33 cellular contexts compared by ENCODE assay signal in the genomic region with DNA sequence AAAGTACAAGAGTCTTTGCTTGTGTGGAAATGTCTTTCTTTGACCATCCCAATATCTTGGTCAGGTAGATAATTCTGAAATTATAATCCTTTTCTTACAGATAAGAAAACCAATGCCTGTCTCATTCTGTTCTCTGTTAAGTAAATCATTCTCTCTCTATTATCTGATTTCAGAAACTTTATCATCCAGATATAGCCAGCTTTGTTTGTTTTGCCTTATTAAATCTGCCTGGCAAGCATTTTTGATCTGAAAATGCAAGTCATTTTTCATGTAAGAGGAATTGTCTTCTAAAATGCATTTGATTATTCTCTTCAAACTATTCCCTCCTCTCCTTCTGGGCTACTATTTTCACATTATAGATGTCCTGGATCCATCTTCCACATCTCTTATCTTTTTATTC.
"Had no signal": no experiment of that assay in that cellular context is flagged by ENCODE, and none has a peak within 500 bp of the region (broad histone marks: within the 10 kb centered on the region; RNA-seq: fewer than 3 reads in every experiment).

No MANE protein-coding gene starts in this region.

- H3K9me3 ChIP-seq: body of pancreas, breast epithelium had no signal

- H3K27ac ChIP-seq: body of pancreas, brain microvascular endothelial cell, breast epithelium, WERI-Rb-1 had no signal

- H3K36me3 ChIP-seq: brain microvascular endothelial cell, breast epithelium, WERI-Rb-1 had no signal

- ATAC-seq: activated CD4-positive, alpha-beta T cell treated with anti-CD3 and anti-CD28 coated beads for 36 hours; activated CD4-positive, CD25-positive, alpha-beta regulatory T cell treated with anti-CD3 and anti-CD28 coated beads, Interleukin-2, amount 50 U/mL, for 24 hours; activated CD8-positive, alpha-beta memory T cell treated with anti-CD3 and anti-CD28 coated beads, Interleukin-2, amount 10 ng/mL, durations not matched to agents 7 days and 5 days; activated CD8-positive, alpha-beta T cell treated with anti-CD3 and anti-CD28 coated beads, Interleukin-2, amount 10 ng/mL, durations not matched to agents 7 days and 5 days; activated naive CD8-positive, alpha-beta T cell treated with anti-CD3 and anti-CD28 coated beads, Interleukin-2, amount 50 U/mL, for 24 hours; body of pancreas; WTC11 had no signal

- FAIRE-seq: astrocyte, colon, TTC549 had no signal

- H3K27me3 ChIP-seq: body of pancreas, brain microvascular endothelial cell, breast epithelium had no signal

- DNase-seq: activated CD4-positive, alpha-beta memory T cell treated with anti-CD3 and anti-CD28 coated beads, Interleukin-2, amount 10 ng/mL, durations not matched to agents 7 days and 5 days; activated CD4-positive, alpha-beta T cell treated with anti-CD3 and anti-CD28 coated beads for 1 hour; activated CD4-positive, alpha-beta T cell treated with anti-CD3 and anti-CD28 coated beads for 36 hours; activated CD4-positive, alpha-beta T cell treated with anti-CD3 and anti-CD28 coated beads for 48 hours; activated CD4-positive, alpha-beta T cell treated with anti-CD3 and anti-CD28 coated beads, Interleukin-2, amount 10 ng/mL, durations not matched to agents 7 days and 5 days; activated CD4-positive, alpha-beta T cell treated with anti-CD3 and anti-CD28 coated beads, Interleukin-2, amount 50 U/mL, for 48 hours; activated CD4-positive, CD25-positive, alpha-beta regulatory T cell; activated CD8-positive, alpha-beta memory T cell treated with anti-CD3 and anti-CD28 coated beads for 24 hours; activated CD8-positive, alpha-beta memory T cell treated with anti-CD3 and anti-CD28 coated beads, Interleukin-2, amount 10 ng/mL, durations not matched to agents 7 days and 5 days; activated CD8-positive, alpha-beta memory T cell treated with anti-CD3 and anti-CD28 coated beads, Interleukin-2, amount 50 U/mL, for 48 hours; activated CD8-positive, alpha-beta T cell treated with anti-CD3 and anti-CD28 coated beads, Interleukin-2, amount 10 ng/mL, durations not matched to agents 7 days and 5 days; activated effector memory CD4-positive, alpha-beta T cell treated with Interleukin-2 at 50 U/mL for 16 hours; activated gamma-delta T cell; activated naive CD4-positive, alpha-beta T cell treated with anti-CD3 and anti-CD28 coated beads, Interleukin-2, amount 10 ng/mL, durations not matched to agents 7 days and 5 days; activated naive CD4-positive, alpha-beta T cell treated with Interleukin-2 at 50 U/mL for 16 hours; activated naive CD8-positive, alpha-beta T cell treated with anti-CD3 and anti-CD28 coated beads, Interleukin-2, amount 10 ng/mL, durations not matched to agents 7 days and 5 days; activated naive CD8-positive, alpha-beta T cell treated with anti-CD3 and anti-CD28 coated beads, Interleukin-2, amount 50 U/mL, for 24 hours; activated T-cell treated with anti-CD3 and anti-CD28 coated beads, Interleukin-2, amount 50 U/mL, for 24 hours; activated T-cell treated with anti-CD3 and anti-CD28 coated beads, Interleukin-2, amount 50 U/mL, for 48 hours; amniotic stem cell; aorta; body of pancreas; brain microvascular endothelial cell; central memory CD4-positive, alpha-beta T cell; T-helper 2 cell; T-helper 9 cell; WERI-Rb-1 had no signal

- H3K4me3 ChIP-seq: body of pancreas, breast epithelium had no signal

- H3K4me1 ChIP-seq: body of pancreas, breast epithelium had no signal
